11 cellular contexts compared by ENCODE assay signal in genomic region chr5:115033861-115034260, GRCh38.
A peak's percentile ranks its signal among the peaks of the same experiment; 100 is the strongest.
DNase-seq lines count a peak whose midpoint lies in the region; ATAC-seq and TF ChIP-seq lines count a peak whose summit lies in the region.
"Had no signal": no experiment of that assay in that cellular context is flagged by ENCODE, and none has a peak within 500 bp of the region (broad histone marks: within the 10 kb centered on the region; RNA-seq: fewer than 3 reads in every experiment).

No MANE protein-coding gene starts in this region.

- H3K4me3 ChIP-seq in epithelial cell of esophagus (ENCODE audit: low read length): no peak overlapping the region
- H3K4me3 ChIP-seq: cardiac muscle cell had no signal

- H3K27ac ChIP-seq in 22Rv1: no peak overlapping the region
- H3K27ac ChIP-seq: cardiac muscle cell had no signal

- in situ Hi-C loops in GM13977 (cut with MboI; ENCODE audit: low pct_unique_long_range_greater_than_20kb, low sequenced_read_pairs, unreplicated experiment): no loop called here

- TF ChIP-seq CTCF in 22Rv1 (IDR thresholded peaks at IDR 0.05) (peak; percentile 63), GM13977 (IDR thresholded peaks at IDR 0.05; ENCODE audit: extremely low read depth, insufficient read depth, missing control alignments) (peak; percentile 37), epithelial cell of esophagus (IDR thresholded peaks at IDR 0.05; ENCODE audit: insufficient read depth, low read depth, low read length, missing control alignments) (no peak)

- peak; percentile 9 for DNase-seq in GM13977 (ENCODE audit: low spot score)
- DNase-seq in NCI-H1092 treated with DMSO at 0.1 percent for 48 hours (lab: John Stamatoyannopoulos, UW): peak; percentile 3
- peak; percentile 2 for DNase-seq in epithelial cell of esophagus (ENCODE audit: low read depth)
- no peak for DNase-seq in dermis blood vessel endothelial cell
- no peak for DNase-seq in iPS-NIHi11 (ENCODE audit: low spot score)
- DNase-seq in NCI-H1048 (lab: John Stamatoyannopoulos, UW): no peak
- DNase-seq: activated CD4-positive, CD25-positive, alpha-beta regulatory T cell; CD8-positive, alpha-beta memory T cell had no signal

- ATAC-seq in GM19035 (IDR thresholded peaks at IDR 0.05; ENCODE audit: unreplicated experiment): no peak

Comparison
In these comparisons a context has a peak if more than half of its experiments do, and no peak if none do; other contexts are left out.
1. DNase-seq: peak in GM13977 (single experiment), NCI-H1092 treated with DMSO at 0.1 percent for 48 hours (single experiment) and epithelial cell of esophagus (single experiment); none in dermis blood vessel endothelial cell (single experiment), iPS-NIHi11 (single experiment) and NCI-H1048 (single experiment).